In the genomic region with DNA sequence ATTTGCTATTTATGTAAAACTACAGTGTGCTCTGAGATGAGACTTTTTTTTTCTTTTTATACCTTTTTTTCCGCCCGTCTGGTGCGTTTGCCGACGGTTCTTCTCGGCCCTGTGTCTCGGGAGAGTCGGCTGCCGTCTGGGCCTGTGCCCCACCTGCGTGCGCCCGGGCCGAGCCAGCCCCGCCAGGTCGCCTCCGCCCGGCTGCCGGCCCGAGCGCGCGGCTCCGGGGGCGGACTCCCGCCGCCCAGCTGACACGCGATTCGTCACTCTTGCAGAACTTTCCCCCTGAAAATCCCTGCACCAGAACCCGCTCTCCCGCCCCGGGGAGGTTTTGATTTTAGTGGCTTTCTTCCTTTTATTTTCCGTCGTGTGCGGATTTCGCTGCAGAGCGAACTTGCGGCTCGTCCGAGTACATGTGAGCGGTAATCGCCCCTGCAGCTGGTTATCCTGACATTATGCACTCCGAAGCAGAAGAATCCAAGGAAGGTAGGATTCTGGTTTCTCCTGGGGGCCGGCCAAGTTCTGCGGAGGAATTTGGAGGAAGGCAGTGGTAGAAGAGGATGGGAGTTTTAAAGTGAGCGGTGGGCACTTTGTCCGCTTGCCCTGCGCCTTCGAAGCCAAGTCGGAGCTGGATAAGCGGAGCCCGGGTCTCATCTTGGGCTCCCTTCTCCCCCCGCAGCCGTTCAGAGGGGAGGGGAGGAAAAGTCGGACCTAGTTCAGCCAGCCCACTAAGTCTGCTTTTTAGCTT, we compare ENCODE assay signal across 8 cellular contexts. TPM values are rescaled to one million over a fixed set of nuclear protein-coding genes. Genes with fewer than 3 reads are reported as not detected.
DNase-seq lines count a peak whose midpoint lies in the region; ATAC-seq and TF ChIP-seq lines count a peak whose summit lies in the region.

TNFAIP8 (plus strand) TSS at position 384 of the 748 bp plus-strand sequence; CDS start at position 456, 72 bp downstream.

- no peak for TF ChIP-seq POLR2A in esophagus muscularis mucosa (IDR thresholded peaks at IDR 0.05; ENCODE audit: low read depth)

- peak within 1 kb of the TSS; percentile 76 to 89 (median 82) for H3K27ac ChIP-seq in esophagus muscularis mucosa (replicated peaks in 1 of 4)
- H3K27ac ChIP-seq in muscle layer of colon (ENCODE audit: low read depth, low read length) = peak within 1 kb of the TSS; percentile 83

- peak within 1 kb of the TSS; percentile 91 for H3K27ac Mint-ChIP-seq in stimulated activated effector memory CD8-positive, alpha-beta T cell treated with anti-CD3 and anti-CD28 coated beads, Interleukin-12 subunit alpha, Interleukin-12 subunit beta, amount 100 ng/mL, for 72 hours

- H3K4me1 Mint-ChIP-seq in stimulated activated effector memory CD8-positive, alpha-beta T cell treated with anti-CD3 and anti-CD28 coated beads, Interleukin-12 subunit alpha, Interleukin-12 subunit beta, amount 100 ng/mL, for 72 hours = peaks cover 59% of the 10 kb centered on the region

- ATAC-seq in stimulated activated effector memory CD8-positive, alpha-beta T cell treated with anti-CD3 and anti-CD28 coated beads, Interleukin-12 subunit alpha, Interleukin-12 subunit beta, amount 100 ng/mL, for 72 hours = peak; percentile 78

- H3K9me3 ChIP-seq in esophagus muscularis mucosa = no peaks in the 10 kb centered on the region
- H3K9me3 ChIP-seq in muscle layer of colon (ENCODE audit: low read length) = no peaks in the 10 kb centered on the region

- H3K27me3 ChIP-seq in esophagus muscularis mucosa = no peaks in the 10 kb centered on the region
- H3K27me3 ChIP-seq in muscle layer of colon (ENCODE audit: control insufficient read depth in 1 of 2, insufficient read depth in 2 of 2, low read length in 2 of 2) = no peaks in the 10 kb centered on the region

- peak within 1 kb of the TSS; percentile 81 for H3K4me3 Mint-ChIP-seq in stimulated activated effector memory CD8-positive, alpha-beta T cell treated with anti-CD3 and anti-CD28 coated beads, Interleukin-12 subunit alpha, Interleukin-12 subunit beta, amount 100 ng/mL, for 72 hours

- peak; percentile 72 for DNase-seq in ELR (ENCODE audit: low read depth)
- no peak for DNase-seq in H4 (ENCODE audit: low spot score)
- DNase-seq in NAMALWA (ENCODE audit: low spot score) = peak; percentile 66
- peak; percentile 86 for DNase-seq in activated CD8-positive, alpha-beta memory T cell treated with anti-CD3 and anti-CD28 coated beads, Interleukin-2, amount 50 U/mL, for 48 hours
- no peak for DNase-seq in esophagus muscularis mucosa (ENCODE audit: extremely low spot score)
- DNase-seq in stimulated activated effector memory CD8-positive, alpha-beta T cell treated with anti-CD3 and anti-CD28 coated beads, Interleukin-12 subunit alpha, Interleukin-12 subunit beta, amount 100 ng/mL, for 72 hours (ENCODE audit: low spot score in 2 of 2) = peak; percentile 62 to 87
- DNase-seq in GDM1 (lab: John Stamatoyannopoulos, UW) = no peak

- no peak for TF ChIP-seq CTCF in esophagus muscularis mucosa (IDR thresholded peaks at IDR 0.05)

- H3K9me3 Mint-ChIP-seq in stimulated activated effector memory CD8-positive, alpha-beta T cell treated with anti-CD3 and anti-CD28 coated beads, Interleukin-12 subunit alpha, Interleukin-12 subunit beta, amount 100 ng/mL, for 72 hours = no peaks in the 10 kb centered on the region

- intact Hi-C loops in esophagus muscularis mucosa (cut with DNase I) = loop anchor here (5.0 kb wide), 2 partner anchors 41 to 56 kb away; no protein-coding TSS in a partner anchor

- WGBS in esophagus muscularis mucosa = 1% methylated on average over 48 of the region's 55 CpGs

- no peak for TF ChIP-seq EP300 in esophagus muscularis mucosa (IDR thresholded peaks at IDR 0.05)

- H3K4me3 ChIP-seq in esophagus muscularis mucosa (peak within 1 kb of the TSS; percentile 59 to 82 (median 74)), muscle layer of colon (ENCODE audit: low read depth in 1 of 2, low read length in 2 of 2) (peak within 1 kb of the TSS; percentile 66 to 73)

- H3K36me3 Mint-ChIP-seq in stimulated activated effector memory CD8-positive, alpha-beta T cell treated with anti-CD3 and anti-CD28 coated beads, Interleukin-12 subunit alpha, Interleukin-12 subunit beta, amount 100 ng/mL, for 72 hours = peaks cover 60% of the 10 kb centered on the region

- H3K36me3 ChIP-seq in esophagus muscularis mucosa = no peaks in the 10 kb centered on the region
- H3K36me3 ChIP-seq in muscle layer of colon (ENCODE audit: insufficient read depth, low read length) = no peaks in the 10 kb centered on the region

- H3K4me1 ChIP-seq in esophagus muscularis mucosa = peaks cover 15 to 56% (median 52%) of the 10 kb centered on the region in 4 donors
- H3K4me1 ChIP-seq in muscle layer of colon (ENCODE audit: insufficient read depth, low read length) = peaks cover 24% of the 10 kb centered on the region

- no peak within 1 kb of the TSS for H3K9ac ChIP-seq in muscle layer of colon (ENCODE audit: low read length)

RNA-seq across cellular contexts. Expression of gene TNFAIP8, which starts in this region (rescaled TPM):
- 7.6 and 16.5 TPM in 2 replicates for total RNA-seq in H4 (2014; rRNA removed; shearing (Covaris generic))
- total RNA-seq in esophagus muscularis mucosa = 10 to 100 TPM; 20.2 to 26.2 (median 22.5) TPM

Comparison
In these comparisons a context has a peak if more than half of its experiments do, and no peak if none do; other contexts are left out.
1. DNase-seq: peak in ELR (single experiment), NAMALWA (single experiment), activated CD8-positive, alpha-beta memory T cell treated with anti-CD3 and anti-CD28 coated beads, Interleukin-2, amount 50 U/mL, for 48 hours (single experiment) and stimulated activated effector memory CD8-positive, alpha-beta T cell treated with anti-CD3 and anti-CD28 coated beads, Interleukin-12 subunit alpha, Interleukin-12 subunit beta, amount 100 ng/mL, for 72 hours (2 of 2); none in H4 (single experiment), esophagus muscularis mucosa (single experiment) and GDM1 (single experiment).